Comparison of ENCODE assay signal across 9 cellular contexts in genomic region chr3:186929676-186930075, GRCh38. TPM values are rescaled to one million over a fixed set of nuclear protein-coding genes. Genes with fewer than 3 reads are reported as not detected.
DNase-seq lines count a peak whose midpoint lies in the region; ATAC-seq, FAIRE-seq and TF ChIP-seq lines count a peak whose summit lies in the region.
"Had no signal": no experiment of that assay in that cellular context is flagged by ENCODE, and none has a peak within 500 bp of the region (broad histone marks: within the 10 kb centered on the region; RNA-seq: fewer than 3 reads in every experiment).

No MANE protein-coding gene starts in this region.

- H3K27me3 ChIP-seq in HUES6 (ENCODE audit: control insufficient read depth, insufficient read depth, low read length), result 0 out of 2 replicates have a peak, but pooled peaks cover 3% of the 10 kb centered on the region
- no peaks in the 10 kb centered on the region for H3K27me3 ChIP-seq in muscle layer of duodenum (ENCODE audit: low read depth, low read length)
- H3K27me3 ChIP-seq in foreskin keratinocyte, result no peaks in the 10 kb centered on the region

- CTCF ChIA-PET in A549 (lab: Yijun Ruan, JAX), result interaction anchor here (0.7 to 1.3 kb wide), 3 partner anchors 13 to 109 kb away, joined by 3 read pairs; no protein-coding TSS in a partner anchor

- no peak for TF ChIP-seq EP300 in A549 (IDR thresholded peaks at IDR 0.05)

- H3K4me1 ChIP-seq in A549 (no peaks in the 10 kb centered on the region), HUES6 (ENCODE audit: control insufficient read depth, insufficient read depth, low read length) (peaks cover 29% of the 10 kb centered on the region), muscle layer of duodenum (ENCODE audit: control insufficient read depth in 1 of 2, insufficient read depth in 2 of 2, low read length in 2 of 2) (peaks cover 5 to 30% of the 10 kb centered on the region in 2 donors), foreskin keratinocyte (peaks cover 9% of the 10 kb centered on the region)

- TF ChIP-seq RAD21 in A549 (conservative IDR thresholded peaks at IDR 0.05 in 1 of 2, IDR thresholded peaks at IDR 0.05 in 1 of 2), result no peak

- no peak for DNase-seq in A549 (ENCODE audit: low read depth in 1 of 2, low spot score in 1 of 2)
- no peak for DNase-seq in caudate nucleus (lab: John Stamatoyannopoulos, UW)
- DNase-seq in GM13976 (ENCODE audit: low spot score), result no peak
- DNase-seq in DMS 273 (lab: John Stamatoyannopoulos, UW; ENCODE audit: unreplicated experiment), result no peak
- no peak for DNase-seq in foreskin keratinocyte
- DNase-seq: DMS153 had no signal

- H3K9ac ChIP-seq in HUES6 (ENCODE audit: low read length), result peak overlapping the region; percentile 90

- 84% methylated on average over 11 of the region's 11 CpGs for WGBS in A549 (ENCODE audit: missing lambda C conversion rate)

- H3K27ac ChIP-seq in A549 (peak overlapping the region; percentile 74 to 87; a peak in 5 of 6 replicates), HUES6 (ENCODE audit: low read depth, low read length) (no peak overlapping the region; the same call in 1 of the 2 replicates), caudate nucleus (ENCODE audit: low read depth, low read length) (peak overlapping the region; percentile 80), muscle layer of duodenum (ENCODE audit: low read length) (no peak overlapping the region), foreskin keratinocyte (no peak overlapping the region)

- in situ Hi-C loops in GM13976 (cut with MboI; ENCODE audit: low sequenced_read_pairs, unreplicated experiment), result no loop called here

- no peak for TF ChIP-seq POLR2A in A549 (IDR thresholded peaks at IDR 0.05; ENCODE audit: low read length)

- FAIRE-seq in A549 (lab: Jason Lieb, UNC), result no peak

- H3K4me3 ChIP-seq in A549 (peak overlapping the region; percentile 84), HUES6 (ENCODE audit: low read depth, low read length) (peak overlapping the region; percentile 82), muscle layer of duodenum (ENCODE audit: low read depth in 1 of 2, low read length in 2 of 2) (peak overlapping the region; percentile 73 to 96)

- ATAC-seq in A549 (no peak), HG03175 (IDR thresholded peaks at IDR 0.05; ENCODE audit: unreplicated experiment) (no peak), foreskin keratinocyte (no peak)

- H3K9me3 ChIP-seq in A549, result no peaks in the 10 kb centered on the region
- no peaks in the 10 kb centered on the region for H3K9me3 ChIP-seq in HUES6 (ENCODE audit: control insufficient read depth, insufficient read depth, low read depth, low read length)
- H3K9me3 ChIP-seq in muscle layer of duodenum (ENCODE audit: control insufficient read depth in 1 of 2, low read length in 2 of 2), result no peaks in the 10 kb centered on the region

- H3K36me3 ChIP-seq in HUES6 (ENCODE audit: control insufficient read depth, insufficient read depth, low read length) (peaks cover 14% of the 10 kb centered on the region), muscle layer of duodenum (ENCODE audit: control insufficient read depth in 1 of 2, insufficient read depth in 2 of 2, low read length in 2 of 2) (no peaks in the 10 kb centered on the region)

- POLR2A ChIA-PET in A549 (lab: Yijun Ruan, JAX), result no interaction called here

- H3K4me2 ChIP-seq in A549, result peak overlapping the region; percentile 81

- TF ChIP-seq CTCF in A549 (IDR thresholded peaks at IDR 0.05) (no peak), GM13976 (IDR thresholded peaks at IDR 0.05; ENCODE audit: borderline replicate concordance, control extremely low read depth, extremely low read depth, insufficient read depth, missing control alignments) (no peak), foreskin keratinocyte (conservative IDR thresholded peaks at IDR 0.05) (no peak)

TF ChIP-seq in A549, 52 proteins besides CTCF, POLR2A, EP300 and RAD21:
- TF ChIP-seq MAX (IDR thresholded peaks at IDR 0.05), result no peak

RNA-seq across cellular contexts. Expression of gene ST6GAL1, which starts 0.7 kb away (rescaled TPM):
- 6.5 and 10.4 TPM in 2 replicates for polyA plus RNA-seq in A549 (2011; rRNA removed)
- polyA plus RNA-seq in A549 (2012; cell fraction: cytosol; rRNA removed), result 1.1 and 2.0 TPM in 2 replicates
- polyA plus RNA-seq in A549 (2012; cell fraction: nucleus; rRNA removed), result 1.5 and 3.0 TPM in 2 replicates
- 3.1 to 3.9 TPM (median 3.8 TPM) in 3 replicates for polyA plus RNA-seq in A549 (2017; fragmentation: RNase III; extraction: RNeasy Plus Mini Kit Qiagen cat#74134 plus additional on column Dnase treatment)
- polyA minus RNA-seq in A549 (2011; rRNA and poly(A)+ RNA removed), result 11.9 and 17.2 TPM in 2 replicates
- total RNA-seq in foreskin keratinocyte, result 8.4 and 10.4 TPM in 2 replicates
- 4.4 and 5.3 TPM in 2 replicates for polyA plus RNA-seq in foreskin keratinocyte

Comparison
In these comparisons a context has a peak if more than half of its experiments do, and no peak if none do; other contexts are left out.
1. H3K27ac ChIP-seq: peak in A549 (2 of 2) and caudate nucleus (single experiment); none in HUES6 (single experiment), muscle layer of duodenum (single experiment) and foreskin keratinocyte (single experiment).
2. Peak in every context shown above with its lines, with median percentiles within 50 percentile points of each other: H3K4me3 ChIP-seq.